In genomic region chr2:188142088-188142487, GRCh38 we compare ENCODE assay signal across 27 cellular contexts.
"Had no signal": no experiment of that assay in that cellular context is flagged by ENCODE, and none has a peak within 500 bp of the region (broad histone marks: within the 10 kb centered on the region; RNA-seq: fewer than 3 reads in every experiment).

No MANE protein-coding gene starts in this region.

- H2AFZ ChIP-seq: parathyroid adenoma had no signal

- H3K27ac ChIP-seq: adrenal gland, ascending aorta, colonic mucosa, heart right ventricle, left lung, lower lobe of right lung, parathyroid adenoma, psoas muscle, sigmoid colon, stomach, thyroid gland, upper lobe of right lung had no signal

- H3K4me3 ChIP-seq: adrenal gland, ascending aorta, colonic mucosa, heart right ventricle, left lung, lower lobe of right lung, psoas muscle, sigmoid colon, stomach, thyroid gland, upper lobe of right lung had no signal

- H3K27me3 ChIP-seq: adrenal gland, ascending aorta, colonic mucosa, heart right ventricle, left lung, sigmoid colon, stomach, thyroid gland, upper lobe of right lung had no signal

- H3K36me3 Mint-ChIP-seq: activated naive CD8-positive, alpha-beta T cell; stimulated activated memory B cell treated with anti-CD40 and anti-IgM and Interleukin-4, amounts not matched to agents 10 μg/mL and 1 μg/mL and 100 μg/mL, for 72 hours had no signal

- H3K9ac ChIP-seq: parathyroid adenoma had no signal

- H3K4me1 Mint-ChIP-seq: activated CD4-positive, alpha-beta T cell treated with anti-CD3 and anti-CD28 coated beads for 36 hours; central memory CD8-positive, alpha-beta T cell; stimulated activated memory B cell treated with anti-CD40 and anti-IgM and Interleukin-4, amounts not matched to agents 10 μg/mL and 1 μg/mL and 100 μg/mL, for 72 hours had no signal

- H3K79me2 ChIP-seq: parathyroid adenoma had no signal

- H3K27me3 Mint-ChIP-seq: activated CD4-positive, alpha-beta T cell treated with anti-CD3 and anti-CD28 coated beads for 36 hours; central memory CD8-positive, alpha-beta T cell; stimulated activated memory B cell treated with anti-CD40 and anti-IgM and Interleukin-4, amounts not matched to agents 10 μg/mL and 1 μg/mL and 100 μg/mL, for 72 hours had no signal

- H3K4me1 ChIP-seq: adrenal gland, ascending aorta, colonic mucosa, heart right ventricle, left lung, lower lobe of right lung, parathyroid adenoma, psoas muscle, sigmoid colon, thyroid gland, upper lobe of right lung had no signal

- H3K27ac Mint-ChIP-seq: activated CD4-positive, alpha-beta T cell treated with anti-CD3 and anti-CD28 coated beads for 36 hours; activated naive CD8-positive, alpha-beta T cell; stimulated activated memory B cell treated with anti-CD40 and anti-IgM and Interleukin-4, amounts not matched to agents 10 μg/mL and 1 μg/mL and 100 μg/mL, for 72 hours had no signal

- FAIRE-seq: endometrium, small intestine had no signal

- H3K4me3 Mint-ChIP-seq: activated CD4-positive, alpha-beta T cell treated with anti-CD3 and anti-CD28 coated beads for 36 hours; activated naive CD8-positive, alpha-beta T cell; central memory CD8-positive, alpha-beta T cell; stimulated activated memory B cell treated with anti-CD40 and anti-IgM and Interleukin-4, amounts not matched to agents 10 μg/mL and 1 μg/mL and 100 μg/mL, for 72 hours had no signal

- H3K36me3 ChIP-seq: adrenal gland, ascending aorta, colonic mucosa, heart right ventricle, left lung, lower lobe of right lung, sigmoid colon, stomach, thyroid gland, upper lobe of right lung had no signal

- ATAC-seq: activated CD4-positive, alpha-beta T cell treated with anti-CD3 and anti-CD28 coated beads for 36 hours; heart right ventricle; left lung; lower lobe of right lung; psoas muscle; stimulated activated memory B cell treated with anti-CD40 and anti-IgM and Interleukin-4, amounts not matched to agents 10 μg/mL and 1 μg/mL and 100 μg/mL, for 72 hours; upper lobe of right lung had no signal

- DNase-seq: activated CD4-positive, alpha-beta T cell treated with anti-CD3 and anti-CD28 coated beads for 36 hours; activated CD4-positive, alpha-beta T cell treated with anti-CD3 and anti-CD28 coated beads, Interleukin-2, amount 50 U/mL, for 4 hours; activated CD4-positive, CD25-positive, alpha-beta regulatory T cell; activated CD8-positive, alpha-beta memory T cell treated with anti-CD3 and anti-CD28 coated beads for 24 hours; activated effector memory CD4-positive, alpha-beta T cell treated with Interleukin-2 at 50 U/mL for 16 hours; activated naive CD4-positive, alpha-beta T cell treated with Interleukin-2 at 50 U/mL for 16 hours; adrenal gland; colonic mucosa; effector CD8-positive, alpha-beta T cell; heart right ventricle; left lung; lower lobe of right lung; psoas muscle; sigmoid colon; small intestine; stimulated activated CD4-positive, alpha-beta T cell treated with anti-CD3 and anti-CD28 coated beads, Interleukin-1b, Interleukin-23, amount 100 ng/mL, for 48 hours; stimulated activated CD4-positive, alpha-beta T cell treated with anti-CD3 and anti-CD28 coated beads, Interleukin-4, amount 100 ng/mL, for 4 hours; stimulated activated CD8-positive, alpha-beta memory T cell treated with anti-CD3 and anti-CD28 coated beads, Interleukin-4, amount 100 ng/mL, for 48 hours; stomach; thyroid gland; upper lobe of right lung had no signal

- H3K9me3 ChIP-seq: adrenal gland, ascending aorta, colonic mucosa, heart right ventricle, left lung, lower lobe of right lung, psoas muscle, sigmoid colon, stomach, thyroid gland, upper lobe of right lung had no signal
